22 cellular contexts compared by ENCODE assay signal in genomic region chr12:80811957-80812708, GRCh38.
DNase-seq lines count a peak whose midpoint lies in the region; ATAC-seq and TF ChIP-seq lines count a peak whose summit lies in the region.
"Had no signal": no experiment of that assay in that cellular context is flagged by ENCODE, and none has a peak within 500 bp of the region (broad histone marks: within the 10 kb centered on the region; RNA-seq: fewer than 3 reads in every experiment).

No MANE protein-coding gene starts in this region.

- H3K79me2 ChIP-seq in Karpas-422 (ENCODE audit: low read length) = no peaks in the 10 kb centered on the region

- TF ChIP-seq POLR2A in right lobe of liver (IDR thresholded peaks at IDR 0.05) = no peak

- no peaks in the 10 kb centered on the region for H3K36me3 ChIP-seq in Karpas-422 (ENCODE audit: insufficient read depth, low read length)
- peaks cover 0 to 12% (median 1%) of the 10 kb centered on the region in 4 donors for H3K36me3 ChIP-seq in right lobe of liver
- H3K36me3 ChIP-seq: BE2C had no signal

- H3K27me3 ChIP-seq in Karpas-422 (ENCODE audit: low read length) = no peaks in the 10 kb centered on the region
- no peaks in the 10 kb centered on the region for H3K27me3 ChIP-seq in right lobe of liver
- H3K27me3 ChIP-seq: BE2C had no signal

- ATAC-seq in GM18867 (IDR thresholded peaks at IDR 0.05; ENCODE audit: unreplicated experiment) (peak; percentile 32), HG02610 (IDR thresholded peaks at IDR 0.05; ENCODE audit: unreplicated experiment) (peak; percentile 40), right lobe of liver (peak; percentile 43 to 64 (median 60)), left cardiac atrium (no peak), HG03378 (IDR thresholded peaks at IDR 0.05; ENCODE audit: unreplicated experiment) (no peak)
- ATAC-seq: GM23338, PC-3, T-helper 17 cell had no signal

- no peak overlapping the region for H3K9ac ChIP-seq in Karpas-422 (ENCODE audit: low read length)

- H3K9me3 ChIP-seq in Karpas-422 (ENCODE audit: low read length) = no peaks in the 10 kb centered on the region
- no peaks in the 10 kb centered on the region for H3K9me3 ChIP-seq in right lobe of liver
- H3K9me3 ChIP-seq: BE2C, HAP-1 had no signal

- WGBS in right lobe of liver (ENCODE audit: insufficient coverage, low coverage, low lambda C conversion rate, missing lambda C conversion rate) = 81% methylated on average over 3 of the region's 3 CpGs

- TF ChIP-seq CTCF in right lobe of liver (IDR thresholded peaks at IDR 0.05) = no peak

- DNase-seq in Karpas-422 (peak; percentile 20), right lobe of liver (no peak), anterior cingulate cortex (lab: John Stamatoyannopoulos, UW) (no peak), left cardiac atrium (no peak)
- DNase-seq: BE2C, DMS53, GF-D8, IMR-90, NCI-H1417, NCI-H1694 treated with DMSO at 0.1 percent for 48 hours, NCI-H2081 treated with DMSO at 0.1 percent for 48 hours, NCI-H446, NCI-H526, PC-3, Right ventricle myocardium superior, SW 1271, T-helper 17 cell had no signal

- no peak overlapping the region for H2AFZ ChIP-seq in Karpas-422 (ENCODE audit: low read length)
- H2AFZ ChIP-seq: GM23338 had no signal

- no peaks in the 10 kb centered on the region for H4K20me1 ChIP-seq in Karpas-422 (ENCODE audit: insufficient read depth, low read depth, low read length)

- no peak overlapping the region for H3K4me2 ChIP-seq in Karpas-422 (ENCODE audit: low read depth, low read length, poor library complexity, severe bottlenecking)
- H3K4me2 ChIP-seq: GM23338 had no signal

- no peak overlapping the region for H3K27ac ChIP-seq in Karpas-422 (ENCODE audit: low read length)
- no peak overlapping the region for H3K27ac ChIP-seq in right lobe of liver

- intact Hi-C loops in right lobe of liver (cut with DNase I) = no loop called here
- intact Hi-C loops in left cardiac atrium (cut with DNase I) = no loop called here

- no peaks in the 10 kb centered on the region for H3K9me2 ChIP-seq in Karpas-422 (replicated peaks; ENCODE audit: insufficient read depth, low read length)

- H3K4me3 ChIP-seq in Karpas-422 (ENCODE audit: low read length) (no peak overlapping the region), right lobe of liver (no peak overlapping the region)
- H3K4me3 ChIP-seq: GM23338, HAP-1 had no signal

- peaks cover 42% of the 10 kb centered on the region for H3K4me1 ChIP-seq in Karpas-422 (ENCODE audit: low read length)
- no peaks in the 10 kb centered on the region for H3K4me1 ChIP-seq in right lobe of liver
- H3K4me1 ChIP-seq: HAP-1 had no signal

Comparison
In these comparisons a context has a peak if more than half of its experiments do, and no peak if none do; other contexts are left out.
1. ATAC-seq: peak in GM18867 (single experiment), HG02610 (single experiment) and right lobe of liver (4 of 4); none in left cardiac atrium (0 of 2) and HG03378 (single experiment).